ENCODE assay signal across 9 cellular contexts in genomic region chr14:65206448-65207096, GRCh38.
DNase-seq lines count a peak whose midpoint lies in the region; ATAC-seq, FAIRE-seq and TF ChIP-seq lines count a peak whose summit lies in the region.
"Had no signal": no experiment of that assay in that cellular context is flagged by ENCODE, and none has a peak within 500 bp of the region (broad histone marks: within the 10 kb centered on the region; RNA-seq: fewer than 3 reads in every experiment).

No MANE protein-coding gene starts in this region.

- H3K9ac ChIP-seq in kidney (ENCODE audit: low read length in 2 of 2), result no peak overlapping the region

- H3K4me3 Mint-ChIP-seq in activated naive CD8-positive, alpha-beta T cell treated with anti-CD3 and anti-CD28 coated beads, Interleukin-2, amount 50 U/mL, for 24 hours, result peak overlapping the region; percentile 66

- peak; percentile 91 for DNase-seq in GM12864 (ENCODE audit: low read depth)
- no peak for DNase-seq in activated naive CD8-positive, alpha-beta T cell treated with anti-CD3 and anti-CD28 coated beads, Interleukin-2, amount 50 U/mL, for 24 hours
- no peak for DNase-seq in kidney
- DNase-seq in ACHN, result no peak
- no peak for DNase-seq in cardiac septum (ENCODE audit: low spot score)
- no peak for DNase-seq in T1000 (lab: John Stamatoyannopoulos, UW)

- peaks cover 4% of the 10 kb centered on the region for H3K36me3 Mint-ChIP-seq in activated naive CD8-positive, alpha-beta T cell treated with anti-CD3 and anti-CD28 coated beads, Interleukin-2, amount 50 U/mL, for 24 hours (ENCODE audit: low read depth)

- FAIRE-seq in kidney (lab: Jason Lieb, UNC), result no peak

- intact Hi-C loops in kidney (cut with DNase I) (no loop called here), cardiac septum (cut with DNase I) (no loop called here)

- H3K4me3 ChIP-seq in GM12864 (ENCODE audit: low read depth, low read length) (peak overlapping the region; percentile 9; the same call in 1 of the 2 replicates), kidney (ENCODE audit: low read length in 2 of 2) (no peak overlapping the region)
- H3K4me3 ChIP-seq: SK-N-MC had no signal

- no peaks in the 10 kb centered on the region for H3K36me3 ChIP-seq in kidney (ENCODE audit: control insufficient read depth in 1 of 2, insufficient read depth in 2 of 2, low read length in 2 of 2)

- ATAC-seq in GM21447 (IDR thresholded peaks at IDR 0.05; ENCODE audit: unreplicated experiment), result peak; percentile 62
- ATAC-seq in HG03575 (IDR thresholded peaks at IDR 0.05; ENCODE audit: extremely low read depth, insufficient number of reproducible peaks, low FRiP score, unreplicated experiment), result peak; percentile 67
- ATAC-seq in activated naive CD8-positive, alpha-beta T cell treated with anti-CD3 and anti-CD28 coated beads, Interleukin-2, amount 50 U/mL, for 24 hours, result peak; percentile 84

- peaks cover 0 to 2% of the 10 kb centered on the region in 2 donors for H3K4me1 ChIP-seq in kidney (ENCODE audit: control insufficient read depth in 1 of 2, insufficient read depth in 1 of 2, low read depth in 1 of 2, low read length in 2 of 2)

- H3K9me3 ChIP-seq in kidney (ENCODE audit: control insufficient read depth in 1 of 2, low read length in 2 of 2), result no peaks in the 10 kb centered on the region

- H3K27ac ChIP-seq in kidney (ENCODE audit: low read depth in 2 of 2, low read length in 2 of 2), result no peak overlapping the region
- H3K27ac ChIP-seq: SK-N-MC had no signal

- TF ChIP-seq CTCF in GM12864 (IDR thresholded peaks at IDR 0.05; ENCODE audit: low read depth, low read length, missing control alignments) (no peak), kidney (IDR thresholded peaks at IDR 0.05; ENCODE audit: borderline replicate concordance, extremely low read depth, insufficient read depth) (no peak)

- peaks cover 3% of the 10 kb centered on the region for H3K27me3 Mint-ChIP-seq in activated naive CD8-positive, alpha-beta T cell treated with anti-CD3 and anti-CD28 coated beads, Interleukin-2, amount 50 U/mL, for 24 hours

- H3K9me3 Mint-ChIP-seq in activated naive CD8-positive, alpha-beta T cell treated with anti-CD3 and anti-CD28 coated beads, Interleukin-2, amount 50 U/mL, for 24 hours, result peaks cover 3% of the 10 kb centered on the region

- H3K4me1 Mint-ChIP-seq in activated naive CD8-positive, alpha-beta T cell treated with anti-CD3 and anti-CD28 coated beads, Interleukin-2, amount 50 U/mL, for 24 hours, result peaks cover 73% of the 10 kb centered on the region

- in situ Hi-C loops in ACHN (cut with HindIII; ENCODE audit: low pct_ligation_motif_present, low pct_unique_long_range_greater_than_20kb, low sequenced_read_pairs), result no loop called here

- peak overlapping the region; percentile 89 for H3K27ac Mint-ChIP-seq in activated naive CD8-positive, alpha-beta T cell treated with anti-CD3 and anti-CD28 coated beads, Interleukin-2, amount 50 U/mL, for 24 hours
